In genomic region chr13:93847162-93847561, GRCh38 we compare ENCODE assay signal across 13 cellular contexts.
DNase-seq lines count a peak whose midpoint lies in the region; ATAC-seq, FAIRE-seq and TF ChIP-seq lines count a peak whose summit lies in the region.
"Had no signal": no experiment of that assay in that cellular context is flagged by ENCODE, and none has a peak within 500 bp of the region (broad histone marks: within the 10 kb centered on the region; RNA-seq: fewer than 3 reads in every experiment).

No MANE protein-coding gene starts in this region.

- no peaks in the 10 kb centered on the region for H3K9me3 ChIP-seq in SK-N-SH
- H3K9me3 ChIP-seq in GM12878 (replicated peaks; ENCODE audit: control insufficient read depth, insufficient read depth, low read length), result no peaks in the 10 kb centered on the region
- no peaks in the 10 kb centered on the region for H3K9me3 ChIP-seq in esophagus muscularis mucosa

- TF ChIP-seq RAD21 in SK-N-SH (IDR thresholded peaks at IDR 0.05; ENCODE audit: low read length) (no peak), GM12878 (IDR thresholded peaks at IDR 0.05; ENCODE audit: insufficient read depth, low read depth, low read length) (no peak)

- H3K27ac ChIP-seq in SK-N-SH (ENCODE audit: low read depth in 2 of 2, low read length in 1 of 2) (no peak overlapping the region), GM12878 (ENCODE audit: control insufficient read depth, insufficient read depth) (no peak overlapping the region), esophagus muscularis mucosa (replicated peaks in 1 of 4) (no peak overlapping the region)
- H3K27ac ChIP-seq: 22Rv1 had no signal

- H2AFZ ChIP-seq in SK-N-SH (ENCODE audit: low read depth), result no peak overlapping the region
- H2AFZ ChIP-seq in GM12878 (ENCODE audit: control insufficient read depth, low read depth, low read length), result no peak overlapping the region

- no peak for TF ChIP-seq CTCF in SK-N-SH (IDR thresholded peaks at IDR 0.05)
- TF ChIP-seq CTCF in GM12878 (IDR thresholded peaks at IDR 0.05 in 2 of 3, conservative IDR thresholded peaks at IDR 0.05 in 1 of 3; ENCODE audit: control insufficient read depth in 2 of 3, extremely low read depth in 1 of 3, insufficient read depth in 1 of 3, low read depth in 3 of 3, low read length in 3 of 3), result no peak
- no peak for TF ChIP-seq CTCF in retinal pigment epithelial cell (conservative IDR thresholded peaks at IDR 0.05; ENCODE audit: low read depth, low read length)
- no peak for TF ChIP-seq CTCF in esophagus muscularis mucosa (IDR thresholded peaks at IDR 0.05)

- H3K4me3 ChIP-seq in SK-N-SH (ENCODE audit: low read depth in 2 of 2, low read length in 1 of 2) (no peak overlapping the region), GM12878 (no peak overlapping the region), retinal pigment epithelial cell (ENCODE audit: low read length) (no peak overlapping the region), esophagus muscularis mucosa (no peak overlapping the region)

- H3K4me1 ChIP-seq in SK-N-SH (ENCODE audit: control insufficient read depth in 1 of 2, insufficient read depth in 2 of 2, low read depth in 1 of 2, low read length in 1 of 2) (no peaks in the 10 kb centered on the region), GM12878 (ENCODE audit: control insufficient read depth, insufficient read depth, low read length) (no peaks in the 10 kb centered on the region), esophagus muscularis mucosa (no peaks in the 10 kb centered on the region)

- H4K20me1 ChIP-seq in SK-N-SH (ENCODE audit: insufficient read depth) (no peaks in the 10 kb centered on the region), GM12878 (ENCODE audit: control insufficient read depth, insufficient read depth) (no peaks in the 10 kb centered on the region)

- DNase-seq in SK-N-SH (no peak), HuH-7.5 (ENCODE audit: low spot score) (peak; percentile 3), GM12878 (ENCODE audit: low read depth, low spot score) (no peak), retinal pigment epithelial cell (ENCODE audit: low read depth) (peak; percentile 69), esophagus muscularis mucosa (ENCODE audit: extremely low spot score) (no peak), NCI-H1694 treated with DMSO at 0.1 percent for 48 hours (lab: John Stamatoyannopoulos, UW) (no peak)
- no peak for DNase-seq in stimulated activated naive CD4-positive, alpha-beta T cell treated with Interleukin-2 at 50 U/mL for 16 hours (lab: John Stamatoyannopoulos, UW)
- DNase-seq: activated naive CD4-positive, alpha-beta T cell treated with anti-CD3 and anti-CD28 coated beads, Interleukin-2, amount 10 ng/mL, durations not matched to agents 7 days and 5 days; DND-41; effector memory CD4-positive, alpha-beta T cell; NCI-H2227 treated with DMSO at 0.1 percent for 48 hours had no signal

- H3F3A ChIP-seq in SK-N-SH (replicated peaks; ENCODE audit: insufficient read depth), result no peaks in the 10 kb centered on the region

- no peaks in the 10 kb centered on the region for H3K79me2 ChIP-seq in SK-N-SH (ENCODE audit: insufficient read depth)
- no peaks in the 10 kb centered on the region for H3K79me2 ChIP-seq in GM12878 (ENCODE audit: control insufficient read depth, insufficient read depth, low read length)

- ATAC-seq in SK-N-SH treated with all-trans-retinoic acid at 6 μM for 48 hours (no peak), GM12878 (peak; percentile 21; the same call in 1 of the 3 replicates)

- no TSS peak for BruUV-seq in GM12878 (replicated peaks; lab: Mats Ljungman, UMichigan)

- no peak for TF ChIP-seq EP300 in SK-N-SH (IDR thresholded peaks at IDR 0.05; ENCODE audit: borderline replicate concordance in 1 of 2, low read depth in 1 of 2, low read length in 1 of 2)
- TF ChIP-seq EP300 in GM12878 (IDR thresholded peaks at IDR 0.05; ENCODE audit: borderline replicate concordance in 1 of 2, control insufficient read depth in 1 of 2, low read depth in 2 of 2, low read length in 2 of 2), result no peak
- TF ChIP-seq EP300 in esophagus muscularis mucosa (IDR thresholded peaks at IDR 0.05), result no peak

- H3K9me2 ChIP-seq in SK-N-SH, result no peaks in the 10 kb centered on the region

- TF ChIP-seq POLR2A in GM12878 (IDR thresholded peaks at IDR 0.05; ENCODE audit: low read depth, low read length) (no peak), esophagus muscularis mucosa (IDR thresholded peaks at IDR 0.05; ENCODE audit: low read depth) (no peak)

- POLR2A ChIA-PET in SK-N-SH (lab: Yijun Ruan, JAX), result no interaction called here
- POLR2A ChIA-PET in GM12878 (lab: Charles Lee), result no interaction called here

- no peak overlapping the region for H3K9ac ChIP-seq in SK-N-SH
- no peak overlapping the region for H3K9ac ChIP-seq in GM12878 (ENCODE audit: control insufficient read depth, insufficient read depth, low read length)

- in situ Hi-C loops in GM12878 (cut with MboI), result no loop called here

- CTCF ChIA-PET in SK-N-SH (lab: Yijun Ruan, JAX), result no interaction called here
- CTCF ChIA-PET in GM12878 (lab: Yijun Ruan, JAX), result no interaction called here

- H3K27me3 ChIP-seq in SK-N-SH (ENCODE audit: insufficient read depth) (no peaks in the 10 kb centered on the region), GM12878 (replicated peaks in 1 of 2; ENCODE audit: control insufficient read depth in 2 of 2, insufficient read depth in 2 of 2, low read length in 1 of 2) (no peaks in the 10 kb centered on the region), esophagus muscularis mucosa (no peaks in the 10 kb centered on the region)

- intact Hi-C loops in GM12878 (cut with micrococcal nuclease; ENCODE audit: unreplicated experiment) (no loop called here), esophagus muscularis mucosa (cut with DNase I) (no loop called here)

- no peak for FAIRE-seq in GM12878 (lab: Jason Lieb, UNC)

- 71% methylated on average over 7 of the region's 7 CpGs for WGBS in SK-N-SH (ENCODE audit: low lambda C conversion rate)
- WGBS in GM12878 (ENCODE audit: insufficient coverage, insufficient replicate concordance, low lambda C conversion rate, missing lambda C conversion rate), result 7% methylated on average over 7 of the region's 7 CpGs
- 92% methylated on average over 7 of the region's 7 CpGs for WGBS in esophagus muscularis mucosa

- H3K4me2 ChIP-seq in SK-N-SH (no peak overlapping the region), GM12878 (ENCODE audit: control insufficient read depth, insufficient read depth) (no peak overlapping the region)

- RAD21 ChIA-PET in GM12878 (lab: Charles Lee; ENCODE audit: unreplicated experiment), result no interaction called here

- SMC1A ChIA-PET in GM12878 (lab: Charles Lee; ENCODE audit: uncharacterized antibody, unreplicated experiment), result no interaction called here

- H3K36me3 ChIP-seq in SK-N-SH (replicated peaks in 1 of 2; ENCODE audit: control insufficient read depth in 1 of 2, insufficient read depth in 2 of 2, low read length in 1 of 2) (no peaks in the 10 kb centered on the region), GM12878 (ENCODE audit: control insufficient read depth in 2 of 2, insufficient read depth in 2 of 2, low read length in 1 of 2) (no peaks in the 10 kb centered on the region), esophagus muscularis mucosa (no peaks in the 10 kb centered on the region)

TF ChIP-seq in SK-N-SH, 30 proteins besides CTCF, POLR2A, EP300 and RAD21:
- no peak for TF ChIP-seq RXRA (IDR thresholded peaks at IDR 0.05; ENCODE audit: borderline replicate concordance, low read depth)
- peak; percentile 39; the same call in 1 of the 2 replicates for TF ChIP-seq FOSL2 (IDR thresholded peaks at IDR 0.05; ENCODE audit: borderline replicate concordance, low read depth)
- TF ChIP-seq MEF2A (IDR thresholded peaks at IDR 0.05; ENCODE audit: borderline replicate concordance, low read depth), result peak; percentile 28; the same call in 1 of the 2 replicates

TF ChIP-seq in SK-N-SH treated with all-trans-retinoic acid at 6 μM for 48 hours, 23 proteins besides CTCF, POLR2A, EP300 and RAD21:
- TF ChIP-seq SNAI2 (CRISPR knock-in tag; IDR thresholded peaks at IDR 0.05), result no peak

TF ChIP-seq in GM12878, 131 proteins besides CTCF, POLR2A, EP300 and RAD21:
- TF ChIP-seq JUNB (IDR thresholded peaks at IDR 0.05) (peak; percentile 49), YBX1 (IDR thresholded peaks at IDR 0.05) (no peak)
TF ChIP-seq in GM12878: peak in this region for 1.

Comparison
In these comparisons a context has a peak if more than half of its experiments do, and no peak if none do; other contexts are left out.
1. DNase-seq: peak in HuH-7.5 (single experiment) and retinal pigment epithelial cell (single experiment); none in SK-N-SH (single experiment), GM12878 (single experiment), esophagus muscularis mucosa (single experiment), stimulated activated naive CD4-positive, alpha-beta T cell treated with Interleukin-2 at 50 U/mL for 16 hours (single experiment) and NCI-H1694 treated with DMSO at 0.1 percent for 48 hours (single experiment).
2. Of the 26 proteins assayed by ChIP-seq in both GM12878 and SK-N-SH: peak only in GM12878: none; only in SK-N-SH: MEF2A; in both: none; in neither: 25.